8 cellular contexts compared by ENCODE assay signal in the genomic region with DNA sequence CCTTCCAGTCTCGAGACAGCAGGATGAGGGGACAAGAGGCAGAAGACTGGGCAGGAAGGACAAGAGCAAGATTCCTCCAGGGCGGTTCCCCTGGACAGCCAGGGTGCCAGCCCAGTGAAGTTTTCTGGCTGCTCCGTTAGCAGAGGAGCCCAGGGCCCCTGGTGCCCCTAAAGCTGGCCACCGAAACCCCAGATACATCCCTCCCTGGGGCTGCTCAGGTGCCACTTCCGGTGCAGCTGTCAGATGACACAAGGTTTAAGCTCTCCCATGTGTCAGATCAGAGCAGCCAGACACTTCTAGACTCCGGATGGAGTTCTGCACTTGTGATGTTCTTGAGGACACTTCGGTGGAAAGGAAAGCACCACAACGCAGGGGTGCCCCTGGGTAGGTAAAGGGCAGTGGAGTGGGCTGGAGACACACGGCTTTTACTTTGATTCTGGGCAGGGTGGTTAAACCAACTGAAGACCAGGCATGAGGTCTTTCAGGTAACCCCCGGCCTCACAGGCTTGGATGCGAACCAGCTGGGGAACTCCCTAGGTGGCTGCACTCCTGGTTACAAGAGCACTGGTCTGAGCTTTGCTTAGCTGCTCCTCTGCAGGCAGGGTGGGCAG.
DNase-seq lines count a peak whose midpoint lies in the region; ATAC-seq lines count a peak whose summit lies in the region.

No MANE protein-coding gene starts in this region.

- no peaks in the 10 kb centered on the region for H3K36me3 ChIP-seq in neuron (ENCODE audit: insufficient read depth, low read length)

- peak; percentile 41 to 46 for DNase-seq in activated CD8-positive, alpha-beta memory T cell treated with anti-CD3 and anti-CD28 coated beads for 1 hour (ENCODE audit: extremely low read depth in 1 of 2, low read depth in 1 of 2)
- DNase-seq in activated CD8-positive, alpha-beta memory T cell treated with anti-CD3 and anti-CD28 coated beads, Interleukin-2, amount 50 U/mL, for 48 hours: no peak
- peak; percentile 58 to 70 for DNase-seq in activated T-cell treated with anti-CD3 and anti-CD28 coated beads, Interleukin-2, amount 50 U/mL, for 48 hours
- DNase-seq in iPS-NIHi7 (ENCODE audit: extremely low spot score) (no peak), NCI-H446 treated with DMSO at 0.1 percent for 48 hours (lab: John Stamatoyannopoulos, UW) (no peak), SW480 (ENCODE audit: low spot score) (no peak)

- H3K4me1 ChIP-seq in neuron (ENCODE audit: insufficient read depth, low read length): peaks cover 55% of the 10 kb centered on the region

- H3K9me3 ChIP-seq in neuron (ENCODE audit: low read length): no peaks in the 10 kb centered on the region

- H3K4me3 ChIP-seq in neuron (ENCODE audit: low read length): no peak overlapping the region

- ATAC-seq in HG03280 (IDR thresholded peaks at IDR 0.05; ENCODE audit: unreplicated experiment): peak; percentile 68

- H2AFZ ChIP-seq in neuron (ENCODE audit: low read depth, low read length): peak overlapping the region; percentile 7

- H3K27me3 ChIP-seq in neuron (ENCODE audit: insufficient read depth, low read length): no peaks in the 10 kb centered on the region

Comparison
In these comparisons a context has a peak if more than half of its experiments do, and no peak if none do; other contexts are left out.
1. DNase-seq: peak in activated CD8-positive, alpha-beta memory T cell treated with anti-CD3 and anti-CD28 coated beads for 1 hour (2 of 2) and activated T-cell treated with anti-CD3 and anti-CD28 coated beads, Interleukin-2, amount 50 U/mL, for 48 hours (2 of 2); none in activated CD8-positive, alpha-beta memory T cell treated with anti-CD3 and anti-CD28 coated beads, Interleukin-2, amount 50 U/mL, for 48 hours (single experiment), iPS-NIHi7 (single experiment), NCI-H446 treated with DMSO at 0.1 percent for 48 hours (single experiment) and SW480 (single experiment).